8 cellular contexts compared by ENCODE assay signal in genomic region chr2:69386789-69387734, GRCh38. TPM values are rescaled to one million over a fixed set of nuclear protein-coding genes. Genes with fewer than 3 reads are reported as not detected.
DNase-seq lines count a peak whose midpoint lies in the region; ATAC-seq and TF ChIP-seq lines count a peak whose summit lies in the region.

TSS of gene GFPT1 (minus strand) at chr2:69387227. CDS start at chr2:69387071, 156 bp downstream.

- WGBS in psoas muscle, 3 donors: 1% methylated on average over 72 to 97 of the region's 97 CpGs
- WGBS in urinary bladder: under 1% methylated on average over 97 of the region's 97 CpGs

- DNase-seq in NCI-H1694 treated with DMSO at 0.1 percent for 48 hours (lab: John Stamatoyannopoulos, UW) (peak; percentile 79), T-helper 17 cell (peak; percentile 88 to 92 (median 89)), amygdala (lab: John Stamatoyannopoulos, UW) (peak; percentile 32 to 94 (median 83)), left ventricle myocardium inferior (peak; percentile 96), psoas muscle (peak; percentile 95 to 97)

- ATAC-seq in HG02885 (IDR thresholded peaks at IDR 0.05; ENCODE audit: poor library complexity, unreplicated experiment) (peak; percentile 93), T-helper 17 cell (peak; percentile 98), psoas muscle (peak; percentile 98 to 99 (median 99))

- H3K27me3 ChIP-seq in left ventricle myocardium inferior (ENCODE audit: low read depth) (no peaks in the 10 kb centered on the region), psoas muscle (ENCODE audit: insufficient read depth in 3 of 3, low read length in 2 of 3) (no peaks in the 10 kb centered on the region)

- TF ChIP-seq CTCF in left ventricle myocardium inferior (IDR thresholded peaks at IDR 0.05; ENCODE audit: borderline replicate concordance): no peak
- no peak for TF ChIP-seq CTCF in psoas muscle (IDR thresholded peaks at IDR 0.05)

- H3K27ac Mint-ChIP-seq in T-helper 17 cell: peak within 1 kb of the TSS; percentile 71

- H3K4me1 ChIP-seq in left ventricle myocardium inferior (peaks cover 45% of the 10 kb centered on the region), psoas muscle (peaks cover 9% of the 10 kb centered on the region), urinary bladder (ENCODE audit: insufficient read depth) (no peaks in the 10 kb centered on the region)

- H3K36me3 Mint-ChIP-seq in T-helper 17 cell (ENCODE audit: low read depth): peaks cover 6% of the 10 kb centered on the region

- H3K36me3 ChIP-seq in left ventricle myocardium inferior (no peaks in the 10 kb centered on the region), psoas muscle (ENCODE audit: insufficient read depth in 1 of 2, low read depth in 1 of 2) (no peaks in the 10 kb centered on the region), urinary bladder (ENCODE audit: insufficient read depth) (no peaks in the 10 kb centered on the region)

- no peaks in the 10 kb centered on the region for H3K9me3 ChIP-seq in T-helper 17 cell (ENCODE audit: control insufficient read depth, low read length, poor library complexity, severe bottlenecking)
- no peaks in the 10 kb centered on the region for H3K9me3 ChIP-seq in left ventricle myocardium inferior (replicated peaks)
- H3K9me3 ChIP-seq in psoas muscle: no peaks in the 10 kb centered on the region

- H3K4me3 ChIP-seq in left ventricle myocardium inferior: peak within 1 kb of the TSS; percentile 92
- peak within 1 kb of the TSS; percentile 91 for H3K4me3 ChIP-seq in psoas muscle
- H3K4me3 ChIP-seq in urinary bladder (ENCODE audit: low read depth, low read length): peak within 1 kb of the TSS; percentile 94

- H3K27ac ChIP-seq in left ventricle myocardium inferior (replicated peaks) (peak within 1 kb of the TSS; percentile 84), psoas muscle (peak within 1 kb of the TSS; percentile 66), urinary bladder (ENCODE audit: low read depth) (peak within 1 kb of the TSS; percentile 74)

- peaks cover 23% of the 10 kb centered on the region for H3K4me1 Mint-ChIP-seq in T-helper 17 cell

- no peaks in the 10 kb centered on the region for H3K27me3 Mint-ChIP-seq in T-helper 17 cell

- TF ChIP-seq POLR2A in GM15510 (IDR thresholded peaks at IDR 0.05; ENCODE audit: borderline replicate concordance, extremely low read depth, insufficient read length): peak; percentile 95

- H3K4me3 Mint-ChIP-seq in T-helper 17 cell: peak within 1 kb of the TSS; percentile 91

- intact Hi-C loops in left ventricle myocardium inferior (cut with micrococcal nuclease): no loop called here
- intact Hi-C loops in psoas muscle (cut with DNase I): no loop called here

RNA-seq across cellular contexts. Expression of gene GFPT1, which starts in this region (rescaled TPM):
- 10 to 100 TPM; 15.1 to 18.7 TPM for total RNA-seq in T-helper 17 cell
- total RNA-seq in left ventricle myocardium inferior: 46.2 TPM
- total RNA-seq in psoas muscle: 10 to 100 TPM; 19.8 to 34.5 (median 33.5) TPM
- polyA plus RNA-seq in psoas muscle: 10 to 100 TPM in 1 of 3 donors, 1 to 10 TPM in 2; 5.7 to 11.8 (median 7.7) TPM
- total RNA-seq in urinary bladder: 74.3 TPM
- polyA plus RNA-seq in urinary bladder: 8.7 TPM

Comparison
In these comparisons a context has a peak if more than half of its experiments do, and no peak if none do; other contexts are left out.
1. Peak in every context shown above with its lines: DNase-seq, ATAC-seq, H3K4me3 ChIP-seq and H3K27ac ChIP-seq.